Comparison of ENCODE assay signal across 19 cellular contexts in genomic region chr6:90273863-90274262, GRCh38. TPM values are rescaled to one million over a fixed set of nuclear protein-coding genes. Genes with fewer than 3 reads are reported as not detected.
A peak's percentile ranks its signal among the peaks of the same experiment; 100 is the strongest.
DNase-seq lines count a peak whose midpoint lies in the region; ATAC-seq lines count a peak whose summit lies in the region.
"Had no signal": no experiment of that assay in that cellular context is flagged by ENCODE, and none has a peak within 500 bp of the region (broad histone marks: within the 10 kb centered on the region; RNA-seq: fewer than 3 reads in every experiment).

No MANE protein-coding gene starts in this region.

- H3K4me1 Mint-ChIP-seq in CD4-positive, CD25-positive, alpha-beta regulatory T cell, result peaks cover 28 to 88% (median 48%) of the 10 kb centered on the region in 4 donors
- peaks cover 51 to 86% (median 71%) of the 10 kb centered on the region in 4 donors for H3K4me1 Mint-ChIP-seq in CD4-positive, alpha-beta memory T cell
- H3K4me1 Mint-ChIP-seq in T-helper 17 cell (peaks cover 43% of the 10 kb centered on the region), immature natural killer cell (peaks cover 25 to 38% of the 10 kb centered on the region in 2 donors)

- no peak overlapping the region for H2BK120ac ChIP-seq in mesendoderm (ENCODE audit: low read depth, low read length)

- peaks cover 56% of the 10 kb centered on the region for H3K27me3 Mint-ChIP-seq in CD4-positive, CD25-positive, alpha-beta regulatory T cell
- H3K27me3 Mint-ChIP-seq in CD4-positive, alpha-beta memory T cell, result no peaks in the 10 kb centered on the region
- H3K27me3 Mint-ChIP-seq in T-helper 17 cell (no peaks in the 10 kb centered on the region), immature natural killer cell (ENCODE audit: low read depth in 3 of 3) (peaks cover 9 to 18% (median 10%) of the 10 kb centered on the region in 3 donors)

- H3K4me3 ChIP-seq in CD4-positive, CD25-positive, alpha-beta regulatory T cell (ENCODE audit: low read depth, low read length), result peak overlapping the region; percentile 35
- no peak overlapping the region for H3K4me3 ChIP-seq in CD4-positive, alpha-beta memory T cell (ENCODE audit: low read length in 2 of 2)
- H3K4me3 ChIP-seq in mesendoderm (ENCODE audit: low read length), result no peak overlapping the region
- no peak overlapping the region for H3K4me3 ChIP-seq in GM23248
- H3K4me3 ChIP-seq: body of pancreas, tibial artery had no signal

- H3K79me2 ChIP-seq in mesendoderm (ENCODE audit: control insufficient read depth, insufficient read depth, low read length) (no peaks in the 10 kb centered on the region), GM23248 (ENCODE audit: insufficient read depth) (no peaks in the 10 kb centered on the region)

- no CpG with 5 or more reads among the region's 5 CpGs for WGBS in mesendoderm (ENCODE audit: extremely low coverage, insufficient coverage, low lambda C conversion rate)
- WGBS in GM23248 (ENCODE audit: low coverage in 1 of 2, low lambda C conversion rate in 2 of 2, missing lambda C conversion rate in 2 of 2), 2 experiments, result 79 to 86% methylated on average over 5 of the region's 5 CpGs

- H3K4me3 Mint-ChIP-seq in CD4-positive, CD25-positive, alpha-beta regulatory T cell, result peak overlapping the region; percentile 7 to 85 (median 62)
- peak overlapping the region in 7 of 8 donors; percentile 60 to 89 (median 78) for H3K4me3 Mint-ChIP-seq in CD4-positive, alpha-beta memory T cell
- peak overlapping the region; percentile 72 for H3K4me3 Mint-ChIP-seq in T-helper 17 cell
- H3K4me3 Mint-ChIP-seq in immature natural killer cell, result peak overlapping the region; percentile 59 to 67 (median 64)

- peaks cover 16% of the 10 kb centered on the region for H3K36me3 Mint-ChIP-seq in CD4-positive, CD25-positive, alpha-beta regulatory T cell
- peaks cover 13 to 19% of the 10 kb centered on the region in 2 donors for H3K36me3 Mint-ChIP-seq in CD4-positive, alpha-beta memory T cell
- H3K36me3 Mint-ChIP-seq in T-helper 17 cell (ENCODE audit: low read depth), result no peaks in the 10 kb centered on the region
- H3K36me3 Mint-ChIP-seq in immature natural killer cell, result peaks cover 0 to 5% (median 0%) of the 10 kb centered on the region in 3 donors

- intact Hi-C loops in CD4-positive, alpha-beta memory T cell (cut with micrococcal nuclease), result loop anchor here (1.0 to 2.0 kb wide), 8 partner anchors 11 to 333 kb away; partner anchors contain the start of gene BACH2

- H3K4ac ChIP-seq in mesendoderm (ENCODE audit: low read depth, low read length), result no peak overlapping the region

- POLR2A ChIA-PET in CD4-positive, alpha-beta memory T cell (lab: Charles Lee; ENCODE audit: partially characterized antibody), result interaction anchor here (0.5 to 6.1 kb wide), 23 partner anchors 10 to 321 kb away, joined by 3 to 85 read pairs (median 4); partner anchors contain the start of gene BACH2

- H2AK5ac ChIP-seq in mesendoderm (ENCODE audit: low read length), result no peak overlapping the region

- no peaks in the 10 kb centered on the region for H3K79me1 ChIP-seq in mesendoderm (ENCODE audit: low read length)

- H3K4me1 ChIP-seq in CD4-positive, CD25-positive, alpha-beta regulatory T cell (ENCODE audit: control insufficient read depth, insufficient read depth, low read length, poor library complexity, severe bottlenecking), result peaks cover 35% of the 10 kb centered on the region
- peaks cover 56% of the 10 kb centered on the region for H3K4me1 ChIP-seq in CD4-positive, alpha-beta memory T cell (ENCODE audit: insufficient read depth, low read length)
- no peaks in the 10 kb centered on the region for H3K4me1 ChIP-seq in mesendoderm (ENCODE audit: control insufficient read depth, low read depth, low read length)
- no peaks in the 10 kb centered on the region for H3K4me1 ChIP-seq in GM23248 (ENCODE audit: insufficient read depth)
- H3K4me1 ChIP-seq: BE2C, body of pancreas, foreskin keratinocyte, tibial artery had no signal

- no peak for DNase-seq in CD4-positive, CD25-positive, alpha-beta regulatory T cell
- DNase-seq in CD4-positive, alpha-beta memory T cell, result no peak
- DNase-seq in T-helper 17 cell, result no peak
- no peak for DNase-seq in immature natural killer cell
- DNase-seq in kidney tubule cell (ENCODE audit: low spot score), result no peak
- no peak for DNase-seq in mesendoderm
- DNase-seq in GM23248, result no peak
- DNase-seq: BE2C, cortex of kidney, foreskin keratinocyte, hypothalamus, mesenchymal stem cell, NCI-H1105, NCI-H2107, NCI-H774, tibial artery had no signal

- H3K27ac Mint-ChIP-seq in CD4-positive, CD25-positive, alpha-beta regulatory T cell, result peak overlapping the region; percentile 96 to 99 (median 99)
- H3K27ac Mint-ChIP-seq in CD4-positive, alpha-beta memory T cell, result peak overlapping the region; percentile 94 to 100 (median 99)
- peak overlapping the region; percentile 97 for H3K27ac Mint-ChIP-seq in T-helper 17 cell
- H3K27ac Mint-ChIP-seq in immature natural killer cell, result peak overlapping the region; percentile 90 to 99 (median 96)

- no peak for ATAC-seq in CD4-positive, CD25-positive, alpha-beta regulatory T cell (ENCODE audit: low read depth in 2 of 2)
- no peak for ATAC-seq in T-helper 17 cell
- no peak for ATAC-seq in GM19324 (IDR thresholded peaks at IDR 0.05; ENCODE audit: low FRiP score, unreplicated experiment)
- ATAC-seq: body of pancreas, foreskin keratinocyte had no signal

- no peaks in the 10 kb centered on the region for H3K9me3 ChIP-seq in CD4-positive, CD25-positive, alpha-beta regulatory T cell (ENCODE audit: control insufficient read depth in 2 of 2, low read length in 2 of 2)
- no peaks in the 10 kb centered on the region for H3K9me3 ChIP-seq in CD4-positive, alpha-beta memory T cell (ENCODE audit: control insufficient read depth in 1 of 2, low read length in 2 of 2)
- H3K9me3 ChIP-seq in T-helper 17 cell (ENCODE audit: control insufficient read depth, low read length, poor library complexity, severe bottlenecking) (peaks cover 3% of the 10 kb centered on the region), GM23248 (ENCODE audit: low read depth) (peaks cover 3% of the 10 kb centered on the region)
- H3K9me3 ChIP-seq: BE2C, body of pancreas, tibial artery had no signal

- H2BK15ac ChIP-seq in mesendoderm (replicated peaks; ENCODE audit: low read depth), result no peak overlapping the region

- H3K4me2 ChIP-seq in mesendoderm (ENCODE audit: low read length) (no peak overlapping the region), GM23248 (ENCODE audit: unreplicated experiment) (no peak overlapping the region)
- H3K4me2 ChIP-seq: KMS-11 had no signal

- no peak overlapping the region for H3K9ac ChIP-seq in mesendoderm (ENCODE audit: low read length)
- no peak overlapping the region for H3K9ac ChIP-seq in GM23248
- H3K9ac ChIP-seq: KMS-11 had no signal

- in situ Hi-C loops in GM23248 (cut with MboI), result no loop called here

- H2BK5ac ChIP-seq in mesendoderm (ENCODE audit: low read length), result no peak overlapping the region

- H3K56ac ChIP-seq in mesendoderm (ENCODE audit: low read length), result no peak overlapping the region

- H3F3A ChIP-seq in GM23248 (ENCODE audit: insufficient read depth), result no peaks in the 10 kb centered on the region

- H2AFZ ChIP-seq in GM23248, result no peak overlapping the region

- H3K23ac ChIP-seq in mesendoderm (ENCODE audit: low read length), result no peak overlapping the region

- CTCF ChIA-PET in CD4-positive, alpha-beta memory T cell (lab: Charles Lee; ENCODE audit: partially characterized antibody), result interaction anchor here (0.7 to 2.7 kb wide), 17 partner anchors 10 to 333 kb away, joined by 3 to 16 read pairs (median 4); no protein-coding TSS in a partner anchor

- no peak overlapping the region for H4K8ac ChIP-seq in mesendoderm (ENCODE audit: low read depth, low read length)

- H4K20me1 ChIP-seq in GM23248 (ENCODE audit: insufficient read depth), result no peaks in the 10 kb centered on the region

- no peak overlapping the region for H3K18ac ChIP-seq in mesendoderm (ENCODE audit: low read length)

- no peak overlapping the region for H4K5ac ChIP-seq in mesendoderm (ENCODE audit: low read length)

- peak overlapping the region; percentile 92 for H3K27ac ChIP-seq in CD4-positive, CD25-positive, alpha-beta regulatory T cell (ENCODE audit: insufficient read depth, low read length, poor library complexity, severe bottlenecking)
- H3K27ac ChIP-seq in CD4-positive, alpha-beta memory T cell (ENCODE audit: low read depth, low read length), result peak overlapping the region; percentile 82
- H3K27ac ChIP-seq in mesendoderm (ENCODE audit: low read depth, low read length) (no peak overlapping the region), GM23248 (no peak overlapping the region)
- H3K27ac ChIP-seq: body of pancreas, foreskin keratinocyte, KMS-11, tibial artery had no signal

- H3K27me3 ChIP-seq in CD4-positive, CD25-positive, alpha-beta regulatory T cell (ENCODE audit: control insufficient read depth, insufficient read depth, low read length), result no peaks in the 10 kb centered on the region
- no peaks in the 10 kb centered on the region for H3K27me3 ChIP-seq in CD4-positive, alpha-beta memory T cell (ENCODE audit: insufficient read depth, low read length)
- H3K27me3 ChIP-seq in mesendoderm (ENCODE audit: insufficient read depth, low read length, poor library complexity), result no peaks in the 10 kb centered on the region
- H3K27me3 ChIP-seq in GM23248 (replicated peaks; ENCODE audit: insufficient read depth), result peaks cover 70% of the 10 kb centered on the region
- H3K27me3 ChIP-seq: body of pancreas, foreskin keratinocyte, tibial artery had no signal

- peaks cover 0 to 9% (median 0%) of the 10 kb centered on the region in 7 donors for H3K9me3 Mint-ChIP-seq in CD4-positive, CD25-positive, alpha-beta regulatory T cell
- H3K9me3 Mint-ChIP-seq in CD4-positive, alpha-beta memory T cell, result no peaks in the 10 kb centered on the region
- H3K9me3 Mint-ChIP-seq in immature natural killer cell, result no peaks in the 10 kb centered on the region

- peaks cover 3% of the 10 kb centered on the region for H3K36me3 ChIP-seq in CD4-positive, CD25-positive, alpha-beta regulatory T cell (ENCODE audit: control insufficient read depth, insufficient read depth, low read length)
- no peaks in the 10 kb centered on the region for H3K36me3 ChIP-seq in CD4-positive, alpha-beta memory T cell (ENCODE audit: insufficient read depth, low read length)
- H3K36me3 ChIP-seq in mesendoderm (ENCODE audit: control insufficient read depth, insufficient read depth, low read length) (no peaks in the 10 kb centered on the region), GM23248 (ENCODE audit: low read depth) (no peaks in the 10 kb centered on the region)
- H3K36me3 ChIP-seq: BE2C, tibial artery had no signal

- no peaks in the 10 kb centered on the region for H3K9me2 ChIP-seq in GM23248 (ENCODE audit: insufficient read depth)

RNA-seq across cellular contexts. Expression of gene BACH2, which starts 22.8 kb away (rescaled TPM):
- total RNA-seq in CD4-positive, CD25-positive, alpha-beta regulatory T cell, result 51.3 TPM
- polyA plus RNA-seq in CD4-positive, CD25-positive, alpha-beta regulatory T cell, result 10 to 100 TPM in 1 of 4 donors, 1 to 10 TPM in 3; 3.8 to 12.2 (median 5.7) TPM
- 10 to 100 TPM; 44.4 to 48.0 TPM for total RNA-seq in CD4-positive, alpha-beta memory T cell
- 1 to 10 TPM; 6.5 to 7.2 TPM for polyA plus RNA-seq in CD4-positive, alpha-beta memory T cell
- 10 to 100 TPM; 53.7 to 69.9 TPM for total RNA-seq in T-helper 17 cell
- polyA plus RNA-seq in immature natural killer cell, result 1 to 10 TPM; 2.3 to 8.1 (median 8.0) TPM
- polyA plus RNA-seq in mesendoderm (2013, experiment 1 of 2), result 1.8 TPM
- 2.1 TPM for polyA plus RNA-seq in mesendoderm (2013, experiment 2 of 2)
- under 0.01 TPM in 2 replicates for total RNA-seq in GM23248 (2014; rRNA removed; shearing (Covaris generic))
- not detected in 2 replicates for polyA plus RNA-seq in GM23248 (2016; fragmentation: Nextera tagmentation; extraction: Ambion mirVana)

Comparison
In these comparisons a context has a peak if more than half of its experiments do, and no peak if none do; other contexts are left out.
1. H3K27ac ChIP-seq: peak in CD4-positive, CD25-positive, alpha-beta regulatory T cell (single experiment) and CD4-positive, alpha-beta memory T cell (single experiment); none in mesendoderm (single experiment) and GM23248 (single experiment).
2. RNA of gene BACH2, which starts 22.8 kb away (total RNA-seq): 53.7 to 69.9 TPM in T-helper 17 cell, 51.3 TPM in CD4-positive, CD25-positive, alpha-beta regulatory T cell (single experiment) and 44.4 to 48.0 TPM in CD4-positive, alpha-beta memory T cell; under 0.01 TPM in GM23248; every median in the first group is over 10 times any median in the second.
3. Peak in every context shown above with its lines, with median percentiles within 50 percentile points of each other: H3K27ac Mint-ChIP-seq and H3K4me3 Mint-ChIP-seq.